In genomic region chr16:60815033-60815432, GRCh38 we compare ENCODE assay signal across 16 cellular contexts.
"Had no signal": no experiment of that assay in that cellular context is flagged by ENCODE, and none has a peak within 500 bp of the region (broad histone marks: within the 10 kb centered on the region; RNA-seq: fewer than 3 reads in every experiment).

No MANE protein-coding gene starts in this region.

- H3K4me1 ChIP-seq: colonic mucosa, foreskin keratinocyte, left lung, lower lobe of right lung had no signal

- ATAC-seq: foreskin keratinocyte, gastroesophageal sphincter, left lung, lower lobe of right lung, mucosa of descending colon had no signal

- H3K4me3 ChIP-seq: colonic mucosa, esophagus muscularis mucosa, gastroesophageal sphincter, hepatocyte, left lung, lower lobe of right lung, mucosa of descending colon had no signal

- H3K27ac ChIP-seq: colonic mucosa, esophagus muscularis mucosa, foreskin keratinocyte, gastroesophageal sphincter, hepatocyte, left lung, lower lobe of right lung had no signal

- H3K27me3 ChIP-seq: colonic mucosa, esophagus muscularis mucosa, foreskin keratinocyte, gastroesophageal sphincter, hepatocyte, left lung had no signal

- H3K36me3 ChIP-seq: colonic mucosa, esophagus muscularis mucosa, gastroesophageal sphincter, left lung, lower lobe of right lung had no signal

- H3K9me3 ChIP-seq: colonic mucosa, esophagus muscularis mucosa, gastroesophageal sphincter, left lung, lower lobe of right lung had no signal

- DNase-seq: colonic mucosa; cortex of kidney; effector CD8-positive, alpha-beta T cell; foreskin keratinocyte; hypothalamus; immature natural killer cell; islet precursor cell; kidney; kidney glomerular epithelial cell; left lung; lower lobe of right lung; mesenchymal stem cell; mucosa of descending colon had no signal
